In genomic region chr6:36028088-36028886, GRCh38 we compare ENCODE assay signal across 1 cellular context.
A peak's percentile ranks its signal among the peaks of the same experiment; 100 is the strongest.
TF ChIP-seq lines count a peak whose summit lies in the region.

No MANE protein-coding gene starts in this region.

TF ChIP-seq in K562, 482 proteins besides CTCF, POLR2A, EP300 and RAD21 (continued from another document and continues in another):
- TF ChIP-seq MGA (IDR thresholded peaks at IDR 0.05): no peak
- no peak for TF ChIP-seq MTA2 (IDR thresholded peaks at IDR 0.05; ENCODE audit: low read depth)
- TF ChIP-seq HNRNPUL1 (IDR thresholded peaks at IDR 0.05; ENCODE audit: low read length): no peak
- no peak for TF ChIP-seq ASH1L (IDR thresholded peaks at IDR 0.05; ENCODE audit: borderline replicate concordance, low read depth, partially characterized antibody)
- no peak for TF ChIP-seq ZNF24 (IDR thresholded peaks at IDR 0.05)
- no peak for TF ChIP-seq ELF2 (CRISPR knock-in tag; IDR thresholded peaks at IDR 0.05)
- TF ChIP-seq ZNF274 (IDR thresholded peaks at IDR 0.05; ENCODE audit: borderline replicate concordance, low read depth, low read length): no peak
- TF ChIP-seq PCBP1 (IDR thresholded peaks at IDR 0.05; ENCODE audit: low read depth, low read length, poor library complexity, severe bottlenecking): no peak
- TF ChIP-seq TAF15 (IDR thresholded peaks at IDR 0.05; ENCODE audit: low read depth, low read length): no peak
- TF ChIP-seq POLR2H (tag; IDR thresholded peaks at IDR 0.05; ENCODE audit: low read depth): no peak
- no peak for TF ChIP-seq NFXL1 (CRISPR knock-in tag; IDR thresholded peaks at IDR 0.05)
- TF ChIP-seq ELF1 (tag; IDR thresholded peaks at IDR 0.05): no peak
- peak in 1 of 2 experiments; percentile 21; a peak in 2 of 4 replicates for TF ChIP-seq HDAC1 (IDR thresholded peaks at IDR 0.05)
- 0 out of 2 replicates have a peak, but pooled peaks have one; percentile 4 for TF ChIP-seq THAP12 (CRISPR knock-in tag; IDR thresholded peaks at IDR 0.05)
- TF ChIP-seq SMC3 (conservative IDR thresholded peaks at IDR 0.05; ENCODE audit: insufficient read depth, low read depth, low read length): no peak
- TF ChIP-seq TAF9B (IDR thresholded peaks at IDR 0.05; ENCODE audit: partially characterized antibody): no peak
- no peak for TF ChIP-seq CXXC5 (CRISPR knock-in tag; IDR thresholded peaks at IDR 0.05)
- TF ChIP-seq TFAP4 (CRISPR knock-in tag; IDR thresholded peaks at IDR 0.05; ENCODE audit: borderline replicate concordance): no peak
- TF ChIP-seq GABPB1 (CRISPR knock-in tag; IDR thresholded peaks at IDR 0.05): no peak
- peak; percentile 37; the same call in 1 of the 2 replicates for TF ChIP-seq SMAD4 (CRISPR knock-in tag; conservative IDR thresholded peaks at IDR 0.05)
- no peak for TF ChIP-seq SREBF1 (IDR thresholded peaks at IDR 0.05; ENCODE audit: borderline replicate concordance, low read depth, low read length)
- no peak for TF ChIP-seq NR2C2 (CRISPR knock-in tag; IDR thresholded peaks at IDR 0.05)
- no peak for TF ChIP-seq NR2C2 (tag; IDR thresholded peaks at IDR 0.05)
- TF ChIP-seq ZNF277 (CRISPR knock-in tag; IDR thresholded peaks at IDR 0.05; ENCODE audit: borderline replicate concordance): no peak
- TF ChIP-seq USF2 (CRISPR knock-in tag; IDR thresholded peaks at IDR 0.05): no peak
- no peak for TF ChIP-seq LEF1 (IDR thresholded peaks at IDR 0.05)
- TF ChIP-seq POLR2B (IDR thresholded peaks at IDR 0.05; ENCODE audit: low read depth, partially characterized antibody): no peak
- no peak for TF ChIP-seq TCF7 (IDR thresholded peaks at IDR 0.05; ENCODE audit: borderline replicate concordance)
- TF ChIP-seq CBFA2T3 (IDR thresholded peaks at IDR 0.05): no peak
- TF ChIP-seq IFI16 (CRISPR knock-in tag; IDR thresholded peaks at IDR 0.05): no peak
- TF ChIP-seq ZBTB17 (CRISPR knock-in tag; IDR thresholded peaks at IDR 0.05): no peak; the same call in 1 of the 2 replicates
- no peak for TF ChIP-seq PPARD (CRISPR knock-in tag; IDR thresholded peaks at IDR 0.05)
- TF ChIP-seq ZEB2 (IDR thresholded peaks at IDR 0.05): no peak
- TF ChIP-seq MTF1 (CRISPR knock-in tag; IDR thresholded peaks at IDR 0.05; ENCODE audit: borderline replicate concordance): no peak
- no peak for TF ChIP-seq U2AF2 (optimal IDR thresholded peaks at IDR 0.05; ENCODE audit: low read depth, low read length)
- no peak for TF ChIP-seq HIVEP1 (CRISPR knock-in tag; IDR thresholded peaks at IDR 0.05)
- no peak for TF ChIP-seq RBM25 (IDR thresholded peaks at IDR 0.05; ENCODE audit: low read depth, low read length, severe bottlenecking)
- TF ChIP-seq ZNF778 (CRISPR knock-in tag; IDR thresholded peaks at IDR 0.05): no peak
- no peak for TF ChIP-seq RBM39 (optimal IDR thresholded peaks at IDR 0.05; ENCODE audit: low read depth, low read length)
- no peak for TF ChIP-seq MLX (CRISPR knock-in tag; conservative IDR thresholded peaks at IDR 0.05)
- TF ChIP-seq RAD51 (IDR thresholded peaks at IDR 0.05; ENCODE audit: borderline replicate concordance, low read depth): no peak
- no peak for TF ChIP-seq ZNF197 (CRISPR knock-in tag; IDR thresholded peaks at IDR 0.05; ENCODE audit: low read depth)
- no peak for TF ChIP-seq HMG20A (CRISPR knock-in tag; conservative IDR thresholded peaks at IDR 0.05)
- TF ChIP-seq SMARCC2 (IDR thresholded peaks at IDR 0.05; ENCODE audit: low read depth): no peak
- TF ChIP-seq PHF20 (IDR thresholded peaks at IDR 0.05; ENCODE audit: partially characterized antibody): no peak
- no peak for TF ChIP-seq ZNF398 (CRISPR knock-in tag; IDR thresholded peaks at IDR 0.05)
- TF ChIP-seq NFIX (CRISPR knock-in tag; IDR thresholded peaks at IDR 0.05; ENCODE audit: low read depth): no peak
- no peak for TF ChIP-seq RBM15 (IDR thresholded peaks at IDR 0.05; ENCODE audit: insufficient read depth, low read length)
- no peak for TF ChIP-seq SLC30A9 (CRISPR knock-in tag; IDR thresholded peaks at IDR 0.05)
- TF ChIP-seq NR3C1 (CRISPR knock-in tag; IDR thresholded peaks at IDR 0.05): 0 out of 2 replicates have a peak, but pooled peaks have one; percentile 45
- TF ChIP-seq EZH2 (IDR thresholded peaks at IDR 0.05; ENCODE audit: borderline replicate concordance, low read depth, low read length): no peak
- TF ChIP-seq KDM5B (IDR thresholded peaks at IDR 0.05; ENCODE audit: insufficient replicate concordance, low read depth, low read length): peak; percentile 28
- no peak for TF ChIP-seq COPS2 (conservative IDR thresholded peaks at IDR 0.05)
- TF ChIP-seq EP400 (IDR thresholded peaks at IDR 0.05): no peak
- TF ChIP-seq NR2F6 (CRISPR knock-in tag; IDR thresholded peaks at IDR 0.05): no peak
- no peak for TF ChIP-seq FOXA1 (IDR thresholded peaks at IDR 0.05; ENCODE audit: borderline replicate concordance)
- no peak for TF ChIP-seq POU5F1 (IDR thresholded peaks at IDR 0.05; ENCODE audit: borderline replicate concordance, low read depth, low read length, partially characterized antibody)
